8 cellular contexts compared by ENCODE assay signal in genomic region chr2:99989905-99990304, GRCh38.
"Had no signal": no experiment of that assay in that cellular context is flagged by ENCODE, and none has a peak within 500 bp of the region (broad histone marks: within the 10 kb centered on the region; RNA-seq: fewer than 3 reads in every experiment).

No MANE protein-coding gene starts in this region.

- H2AFZ ChIP-seq: GM23338 had no signal

- DNase-seq: H9, HCEC 1CT had no signal

- H3K4me3 ChIP-seq: GM23338, K562 had no signal

- H3K27ac ChIP-seq: HL-60 had no signal

- H3K4me2 ChIP-seq: GM23338 had no signal

- ATAC-seq: GM23338, HepG2, K562 had no signal

- FAIRE-seq: H1, H54, HepG2, K562 had no signal
